ENCODE assay signal across 28 cellular contexts in the genomic region with DNA sequence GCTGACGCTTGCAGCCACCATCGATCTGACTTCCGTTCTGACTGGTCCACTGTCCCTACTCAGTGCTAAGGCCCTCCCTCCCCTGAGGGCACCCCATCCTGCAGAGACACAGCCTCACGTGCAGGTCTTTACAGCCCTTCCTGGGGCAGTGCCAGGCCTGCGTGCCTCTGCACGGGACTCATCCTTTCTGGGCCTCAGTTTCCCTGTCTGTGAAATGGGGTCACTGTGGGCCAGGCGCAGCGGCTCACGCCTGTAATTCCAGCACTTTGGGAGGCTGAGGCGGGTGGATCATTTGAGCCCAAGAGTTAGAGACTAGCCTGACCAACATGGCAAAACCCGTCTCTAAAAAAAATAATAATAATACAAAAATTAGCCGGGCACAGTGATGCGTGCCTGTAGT. TPM values are rescaled to one million over a fixed set of nuclear protein-coding genes. Genes with fewer than 3 reads are reported as not detected.
DNase-seq lines count a peak whose midpoint lies in the region; ATAC-seq, FAIRE-seq and TF ChIP-seq lines count a peak whose summit lies in the region.
"Had no signal": no experiment of that assay in that cellular context is flagged by ENCODE, and none has a peak within 500 bp of the region (broad histone marks: within the 10 kb centered on the region; RNA-seq: fewer than 3 reads in every experiment).

No MANE protein-coding gene starts in this region.

- H2BK5ac ChIP-seq in H1 (ENCODE audit: low read depth, low read length): peak overlapping the region; percentile 44; the same call in 1 of the 2 replicates
- H2BK5ac ChIP-seq in neuronal stem cell (ENCODE audit: low read length): no peak overlapping the region

- H2BK12ac ChIP-seq in H1 (ENCODE audit: low read depth, low read length): no peak overlapping the region
- no peak overlapping the region for H2BK12ac ChIP-seq in neuronal stem cell (ENCODE audit: low read length)

- TF ChIP-seq CTCF in HepG2 (CRISPR knock-in tag; IDR thresholded peaks at IDR 0.05) (no peak), right lobe of liver (IDR thresholded peaks at IDR 0.05) (no peak), H1 (IDR thresholded peaks at IDR 0.05; ENCODE audit: control extremely low read depth in 1 of 3, insufficient read depth in 1 of 3, low read depth in 1 of 3, low read length in 3 of 3) (no peak)

- H3K4me2 ChIP-seq in HepG2 (ENCODE audit: low read depth, low read length) (no peak overlapping the region), H1 (ENCODE audit: insufficient read depth in 1 of 2, low read depth in 2 of 2, low read length in 2 of 2) (no peak overlapping the region), neuronal stem cell (ENCODE audit: insufficient read depth, low read length, poor library complexity, severe bottlenecking) (no peak overlapping the region)
- H3K4me2 ChIP-seq: BLaER1 had no signal

- H3K9ac ChIP-seq in HepG2 (ENCODE audit: insufficient read depth, low read depth, low read length) (no peak overlapping the region), H1 (replicated peaks in 1 of 4; ENCODE audit: extremely low read depth in 1 of 4, low read depth in 3 of 4, low read length in 3 of 4) (no peak overlapping the region), neuronal stem cell (ENCODE audit: low read depth, low read length, poor library complexity) (no peak overlapping the region)
- H3K9ac ChIP-seq: BLaER1 had no signal

- H2BK15ac ChIP-seq in H1 (ENCODE audit: low read length): no peak overlapping the region
- no peak overlapping the region for H2BK15ac ChIP-seq in neuronal stem cell (ENCODE audit: low read length)

- H4K91ac ChIP-seq in H1 (replicated peaks; ENCODE audit: insufficient read length, low read length) (peak overlapping the region; percentile 82), neuronal stem cell (ENCODE audit: low read depth, low read length, poor library complexity) (no peak overlapping the region)

- no peak for TF ChIP-seq RAD21 in HepG2 (CRISPR knock-in tag; IDR thresholded peaks at IDR 0.05)
- no peak for TF ChIP-seq RAD21 in H1 (IDR thresholded peaks at IDR 0.05 in 1 of 2, conservative IDR thresholded peaks at IDR 0.05 in 1 of 2; ENCODE audit: low read depth in 2 of 2, low read length in 2 of 2)

- H3K23me2 ChIP-seq in H1 (ENCODE audit: low read depth, low read length): no peaks in the 10 kb centered on the region

- no peak overlapping the region for H3K23ac ChIP-seq in H1 (ENCODE audit: insufficient read length)
- no peak overlapping the region for H3K23ac ChIP-seq in neuronal stem cell (ENCODE audit: low read depth, low read length, poor library complexity)

- H4K5ac ChIP-seq in H1 (ENCODE audit: insufficient read length, low read depth, low read length): no peak overlapping the region

- DNase-seq in Right ventricle myocardium superior (peak; percentile 21), left ventricle myocardium superior (no peak), HepG2 (ENCODE audit: low spot score) (no peak), right lobe of liver (no peak), H1 (ENCODE audit: low read depth in 1 of 2, low spot score in 2 of 2) (no peak), neuronal stem cell (ENCODE audit: low spot score) (no peak), DMS53 treated with DMSO at 0.1 percent for 48 hours (lab: John Stamatoyannopoulos, UW; ENCODE audit: unreplicated experiment) (no peak)
- DNase-seq: 8988T; ACHN; BE2C; C1 segment of cervical spinal cord; Caco-2; Calu3; CD4-positive, alpha-beta memory T cell; CD4-positive, CD25-positive, alpha-beta regulatory T cell; CD8-positive, alpha-beta memory T cell; DMS79; DND-41; EL; GDM1 had no signal

- H3K36me3 ChIP-seq in HepG2 (replicated peaks in 1 of 2; ENCODE audit: control insufficient read depth in 1 of 2, insufficient read depth in 2 of 2, low read length in 2 of 2) (no peaks in the 10 kb centered on the region), right lobe of liver (no peaks in the 10 kb centered on the region), H1 (ENCODE audit: control insufficient read depth in 2 of 4, insufficient read depth in 4 of 4, low read length in 3 of 4) (no peaks in the 10 kb centered on the region; a peak in 1 of 8 replicates), neuronal stem cell (replicated peaks in 1 of 2; ENCODE audit: control insufficient read depth in 2 of 2, insufficient read depth in 2 of 2, low read length in 2 of 2) (no peaks in the 10 kb centered on the region)
- H3K36me3 ChIP-seq: BE2C, BLaER1 had no signal

- H3K4me1 ChIP-seq in HepG2 (ENCODE audit: insufficient read depth, low read length) (no peaks in the 10 kb centered on the region), right lobe of liver (no peaks in the 10 kb centered on the region), H1 (replicated peaks in 1 of 4; ENCODE audit: control insufficient read depth in 3 of 4, insufficient read depth in 4 of 4, low read length in 3 of 4) (peaks cover 3 to 14% (median 6%) of the 10 kb centered on the region in 4 experiments; a peak in 5 of 7 replicates), neuronal stem cell (ENCODE audit: control insufficient read depth in 2 of 2, insufficient read depth in 1 of 2, low read depth in 1 of 2, low read length in 2 of 2) (peaks cover 19 to 21% of the 10 kb centered on the region in 2 donors)
- H3K4me1 ChIP-seq: BE2C, Caco-2 had no signal

- in situ Hi-C loops in HepG2 (cut with HindIII; ENCODE audit: extremely low pct_ligation_motif_present, low pct_unique_long_range_greater_than_20kb): no loop called here

- H4K20me1 ChIP-seq in HepG2 (ENCODE audit: insufficient read depth, low read length): no peaks in the 10 kb centered on the region
- no peaks in the 10 kb centered on the region for H4K20me1 ChIP-seq in H1 (replicated peaks in 1 of 2; ENCODE audit: control insufficient read depth in 1 of 2, insufficient read depth in 2 of 2, low read length in 2 of 2)
- H4K20me1 ChIP-seq: BLaER1 had no signal

- TF ChIP-seq EP300 in HepG2 (IDR thresholded peaks at IDR 0.05; ENCODE audit: low read depth in 2 of 2, low read length in 2 of 2): no peak
- no peak for TF ChIP-seq EP300 in HepG2 (CRISPR knock-in tag; IDR thresholded peaks at IDR 0.05; ENCODE audit: borderline replicate concordance)
- TF ChIP-seq EP300 in H1 (IDR thresholded peaks at IDR 0.05; ENCODE audit: borderline replicate concordance in 1 of 2, low read depth in 2 of 2, low read length in 2 of 2): no peak

- H3K4me3 ChIP-seq in HepG2 (replicated peaks in 1 of 3; ENCODE audit: insufficient read depth in 1 of 3, low read depth in 2 of 3, low read length in 3 of 3) (no peak overlapping the region), right lobe of liver (no peak overlapping the region), H1 (ENCODE audit: extremely low read depth in 1 of 4, insufficient read depth in 2 of 4, low read depth in 3 of 4, low read length in 4 of 4) (no peak overlapping the region), neuronal stem cell (ENCODE audit: low read length in 2 of 2) (peak overlapping the region in 1 of 2 donors; percentile 56)
- H3K4me3 ChIP-seq: BLaER1, GM12878 had no signal

- peak overlapping the region; percentile 57 for H4K8ac ChIP-seq in H1 (ENCODE audit: extremely low read depth, insufficient read depth, low read length)
- H4K8ac ChIP-seq in neuronal stem cell (ENCODE audit: low read depth, low read length): no peak overlapping the region

- POLR2A ChIA-PET in HepG2 (lab: Yijun Ruan, JAX) (no interaction called here), H1 (lab: Charles Lee; ENCODE audit: partially characterized antibody) (no interaction called here)

- H3K4ac ChIP-seq in H1 (replicated peaks; ENCODE audit: insufficient read length, low read depth, low read length) (no peak overlapping the region), neuronal stem cell (ENCODE audit: low read length) (no peak overlapping the region)

- no peak overlapping the region for H3K56ac ChIP-seq in H1 (replicated peaks; ENCODE audit: insufficient read length, low read depth, low read length)

- no peak overlapping the region for H3K27ac ChIP-seq in HepG2 (ENCODE audit: extremely low read length, insufficient read depth, low read length)
- no peak overlapping the region for H3K27ac ChIP-seq in right lobe of liver
- H3K27ac ChIP-seq in H1 (ENCODE audit: low read depth, low read length): no peak overlapping the region
- no peak overlapping the region for H3K27ac ChIP-seq in neuronal stem cell (replicated peaks; ENCODE audit: low read length)
- H3K27ac ChIP-seq: BLaER1 had no signal

- intact Hi-C loops in Right ventricle myocardium superior (cut with DNase I) (no loop called here), left ventricle myocardium superior (cut with micrococcal nuclease) (no loop called here), HepG2 (cut with micrococcal nuclease; ENCODE audit: unreplicated experiment) (no loop called here), right lobe of liver (cut with DNase I) (no loop called here)

- ATAC-seq in Right ventricle myocardium superior (ENCODE audit: poor library complexity) (no peak), left ventricle myocardium superior (no peak), HepG2 (no peak), right lobe of liver (no peak), GM21529 (IDR thresholded peaks at IDR 0.05; ENCODE audit: unreplicated experiment) (no peak)
- ATAC-seq: GM12878 had no signal

- no TSS peak for BruUV-seq in HepG2 (replicated peaks; lab: Mats Ljungman, UMichigan)

- H3K79me2 ChIP-seq in HepG2 (ENCODE audit: insufficient read depth, low read length) (no peaks in the 10 kb centered on the region), H1 (ENCODE audit: control insufficient read depth in 1 of 2, insufficient read depth in 2 of 2, low read length in 2 of 2) (no peaks in the 10 kb centered on the region)

- H2BK120ac ChIP-seq in H1 (replicated peaks; ENCODE audit: low read depth, low read length) (no peak overlapping the region), neuronal stem cell (ENCODE audit: low read depth, low read length) (no peak overlapping the region)

- no peak for TF ChIP-seq POLR2A in HepG2 (IDR thresholded peaks at IDR 0.05; ENCODE audit: insufficient read depth in 1 of 2, low read depth in 2 of 2, low read length in 2 of 2)
- TF ChIP-seq POLR2A in right lobe of liver (IDR thresholded peaks at IDR 0.05): no peak
- no peak for TF ChIP-seq POLR2A in H1 (IDR thresholded peaks at IDR 0.05; ENCODE audit: control extremely low read depth in 1 of 2, low read depth in 2 of 2, low read length in 2 of 2)

- CTCF ChIA-PET in HepG2 (lab: Yijun Ruan, JAX; ENCODE audit: low intra/inter-chr PET ratio, low total read pairs): no interaction called here
- CTCF ChIA-PET in H1 (lab: Charles Lee; ENCODE audit: partially characterized antibody): no interaction called here

- no peak overlapping the region for H3K14ac ChIP-seq in H1 (ENCODE audit: insufficient read length)
- no peak overlapping the region for H3K14ac ChIP-seq in neuronal stem cell (ENCODE audit: low read length)

- H2AK5ac ChIP-seq in H1 (ENCODE audit: low read depth, low read length) (peak overlapping the region; percentile 60; the same call in 1 of the 2 replicates), neuronal stem cell (ENCODE audit: low read depth, low read length) (peak overlapping the region; percentile 23)

- 63% methylated on average over 11 of the region's 13 CpGs for WGBS in HepG2 (ENCODE audit: low lambda C conversion rate)
- WGBS in right lobe of liver (ENCODE audit: insufficient coverage, low coverage, low lambda C conversion rate, missing lambda C conversion rate): 71% methylated on average over 7 of the region's 13 CpGs
- 95% methylated on average over 13 of the region's 13 CpGs; no CpG with 5 or more reads in 1 of the 2 experiments for WGBS in H1 (ENCODE audit: extremely low coverage in 1 of 2, insufficient coverage in 1 of 2, insufficient read length in 1 of 2, insufficient replicate concordance in 2 of 2, low coverage in 1 of 2, low lambda C conversion rate in 2 of 2, missing lambda C conversion rate in 1 of 2), 2 experiments
- WGBS in neuronal stem cell (ENCODE audit: extremely low coverage in 2 of 2, insufficient read length in 2 of 2, insufficient replicate concordance in 1 of 2), 2 donors: no CpG with 5 or more reads among the region's 13 CpGs

- no peak overlapping the region for H2AFZ ChIP-seq in HepG2 (ENCODE audit: low read length)
- H2AFZ ChIP-seq in H1 (ENCODE audit: low read length): no peak overlapping the region
- no peak overlapping the region for H2AFZ ChIP-seq in neuronal stem cell (ENCODE audit: low read length)

- H3K18ac ChIP-seq in H1 (ENCODE audit: extremely low read depth, low read length) (no peak overlapping the region), neuronal stem cell (ENCODE audit: low read length) (peak overlapping the region; percentile 81)

- H2BK20ac ChIP-seq in H1 (ENCODE audit: low read length): no peak overlapping the region

- no peak for FAIRE-seq in HepG2 (lab: Jason Lieb, UNC)
- no peak for FAIRE-seq in H1 (lab: Jason Lieb, UNC)
- FAIRE-seq: A204.1, D721Med, GM12878, GM12892, GM18507 had no signal

- peaks cover 0 to 6% of the 10 kb centered on the region in 2 experiments; a peak in 1 of 5 replicates for H3K27me3 ChIP-seq in HepG2 (ENCODE audit: control insufficient read depth in 1 of 2, insufficient read depth in 2 of 2, low read length in 2 of 2)
- H3K27me3 ChIP-seq in right lobe of liver: no peaks in the 10 kb centered on the region
- H3K27me3 ChIP-seq in H1 (replicated peaks in 1 of 4; ENCODE audit: control insufficient read depth in 3 of 4, extremely low read depth in 1 of 4, insufficient read depth in 3 of 4, low read length in 3 of 4): no peaks in the 10 kb centered on the region
- H3K27me3 ChIP-seq in neuronal stem cell (ENCODE audit: control insufficient read depth in 3 of 3, insufficient read depth in 3 of 3, low read depth in 1 of 3, low read length in 3 of 3): peaks cover 0 to 2% (median 0%) of the 10 kb centered on the region in 3 experiments
- H3K27me3 ChIP-seq: BE2C had no signal

- no peaks in the 10 kb centered on the region for H3K79me1 ChIP-seq in H1 (ENCODE audit: low read depth, low read length)
- no peaks in the 10 kb centered on the region for H3K79me1 ChIP-seq in neuronal stem cell (ENCODE audit: low read depth, low read length)

- H3K9me3 ChIP-seq in HepG2 (ENCODE audit: low read length): no peaks in the 10 kb centered on the region
- no peaks in the 10 kb centered on the region for H3K9me3 ChIP-seq in right lobe of liver
- H3K9me3 ChIP-seq in H1 (ENCODE audit: insufficient read depth in 2 of 2, low read depth in 1 of 2, low read length in 1 of 2): no peaks in the 10 kb centered on the region
- H3K9me3 ChIP-seq in neuronal stem cell (replicated peaks in 1 of 2; ENCODE audit: control insufficient read depth in 2 of 2, insufficient read depth in 1 of 2, low read depth in 1 of 2, low read length in 2 of 2): no peaks in the 10 kb centered on the region
- H3K9me3 ChIP-seq: BE2C, BLaER1, Caco-2 had no signal

RNA-seq across cellular contexts. Expression of gene PARVG, which starts 17.8 kb away (rescaled TPM):
- total RNA-seq in Right ventricle myocardium superior: 3.5 TPM
- total RNA-seq in left ventricle myocardium superior: 3.5 TPM
- total RNA-seq in HepG2 (2016; rRNA removed; fragmentation: Illumina TruSeq; extraction: Trizol): not detected in 2 replicates
- total RNA-seq in HepG2 (2016; cell fraction: cytosol; rRNA removed; fragmentation: Illumina TruSeq; extraction: Trizol; ENCODE audit: low read depth): not detected in 2 replicates
- not detected in 2 replicates for total RNA-seq in HepG2 (2016; cell fraction: insoluble cytoplasmic fraction; rRNA removed; fragmentation: Illumina TruSeq; extraction: Trizol)
- total RNA-seq in HepG2 (2016; cell fraction: membrane; rRNA removed; fragmentation: Illumina TruSeq; extraction: Trizol): not detected in 2 replicates
- total RNA-seq in HepG2 (2016; cell fraction: nucleus; rRNA removed; fragmentation: Illumina TruSeq; extraction: Trizol): not detected in 2 replicates
- not detected in 2 replicates for polyA plus RNA-seq in HepG2 (2011; rRNA removed)
- polyA plus RNA-seq in HepG2 (2011; cell fraction: cytosol; rRNA removed): not detected in 2 replicates
- polyA plus RNA-seq in HepG2 (2011; cell fraction: nucleus; rRNA removed): 0.02 TPM in 1 of 2 replicates, not detected in the other
- not detected in 2 replicates for polyA plus RNA-seq in HepG2 (2012)
- polyA plus RNA-seq in HepG2 (2016; cell fraction: cytosol; fragmentation: Illumina TruSeq; extraction: Trizol; ENCODE audit: low read depth): not detected in 2 replicates
- polyA plus RNA-seq in HepG2 (2016; cell fraction: insoluble cytoplasmic fraction; fragmentation: Illumina TruSeq; extraction: Trizol; ENCODE audit: low read depth): not detected in 2 replicates
- polyA plus RNA-seq in HepG2 (2016; cell fraction: membrane; fragmentation: Illumina TruSeq; extraction: Trizol; ENCODE audit: low read depth): not detected in 2 replicates
- polyA plus RNA-seq in HepG2 (2016; cell fraction: nucleus; fragmentation: Illumina TruSeq; extraction: Trizol; ENCODE audit: insufficient read depth, low read depth): not detected in 2 replicates
- polyA minus RNA-seq in HepG2 (2011; rRNA and poly(A)+ RNA removed; ENCODE audit: low replicate concordance): not detected in 2 replicates
- not detected in 2 replicates for polyA minus RNA-seq in HepG2 (2011; cell fraction: cytosol; rRNA and poly(A)+ RNA removed)
- not detected in 2 replicates for polyA minus RNA-seq in HepG2 (2011; cell fraction: nucleus; rRNA and poly(A)+ RNA removed)
- total RNA-seq in right lobe of liver: 10 to 100 TPM in 2 of 6 experiments, 1 to 10 TPM in 4; 3.7 to 10.8 (median 7.9) TPM
- 0.37 and 0.50 TPM in 2 replicates for total RNA-seq in H1 (2021; fragmentation: NEBNext Ultra II Directional; extraction: Animal tissue kit (Norgen Biotek cat#: 25700))
- 0.80 and 1.5 TPM in 2 replicates for polyA plus RNA-seq in H1 (2011; rRNA removed)
- 1.7 TPM for polyA plus RNA-seq in H1 (2011; cell fraction: cytosol; rRNA removed)
- 3.1 TPM for polyA plus RNA-seq in H1 (2011; cell fraction: nucleus; rRNA removed)
- 0.17 to 0.80 TPM (median 0.41 TPM) in 4 replicates for polyA plus RNA-seq in H1 (2012, experiment 1 of 2)
- polyA plus RNA-seq in H1 (2012, experiment 2 of 2): 0.45 TPM
- 0.95 TPM for polyA plus RNA-seq in H1 (2013, experiment 1 of 2)
- 0.42 TPM for polyA plus RNA-seq in H1 (2013, experiment 2 of 2)
- 0.60 and 0.93 TPM in 2 replicates for polyA minus RNA-seq in H1 (2011; rRNA and poly(A)+ RNA removed)
- 0.81 TPM for polyA minus RNA-seq in H1 (2011; cell fraction: cytosol; rRNA and poly(A)+ RNA removed)
- polyA minus RNA-seq in H1 (2011; cell fraction: nucleus; rRNA and poly(A)+ RNA removed): 1.5 TPM
- polyA plus RNA-seq in neuronal stem cell (2013, experiment 1 of 2): 0.18 TPM
- 0.06 TPM for polyA plus RNA-seq in neuronal stem cell (2013, experiment 2 of 2)
- total RNA-seq: Caco-2, Calu3, G401 had no signal
